In genomic region chr6:57317060-57317943, GRCh38 we compare ENCODE assay signal across 1 cellular context.
TF ChIP-seq lines count a peak whose summit lies in the region.

TSS of gene PRIM2 (plus strand) at chr6:57317630. CDS start at chr6:57318446, 816 bp downstream.

TF ChIP-seq in HepG2, 621 proteins besides CTCF, POLR2A, EP300 and RAD21 (continued from another document and continues in another):
- 0 out of 2 replicates have a peak, but pooled peaks have one; percentile 70 for TF ChIP-seq DNMT3B (CRISPR knock-in tag; conservative IDR thresholded peaks at IDR 0.05)
- peak; percentile 39; the same call in 1 of the 2 replicates for TF ChIP-seq HOXA5 (CRISPR knock-in tag; IDR thresholded peaks at IDR 0.05)
- TF ChIP-seq RARG (CRISPR knock-in tag; IDR thresholded peaks at IDR 0.05; ENCODE audit: low read depth): no peak
- peak; percentile 31; the same call in 1 of the 2 replicates for TF ChIP-seq PAXIP1 (CRISPR knock-in tag; conservative IDR thresholded peaks at IDR 0.05)
- peak; percentile 84 for TF ChIP-seq MXD4 (CRISPR knock-in tag; IDR thresholded peaks at IDR 0.05)
- TF ChIP-seq ZNF691 (CRISPR knock-in tag; IDR thresholded peaks at IDR 0.05; ENCODE audit: borderline replicate concordance, low read depth): no peak
- TF ChIP-seq ZNF878 (CRISPR knock-in tag; IDR thresholded peaks at IDR 0.05): 0 out of 2 replicates have a peak, but pooled peaks have one; percentile 91
- peak; percentile 89 for TF ChIP-seq THAP11 (CRISPR knock-in tag; IDR thresholded peaks at IDR 0.05)
- 0 out of 2 replicates have a peak, but pooled peaks have one; percentile 16 for TF ChIP-seq PAX8 (CRISPR knock-in tag; IDR thresholded peaks at IDR 0.05; ENCODE audit: borderline replicate concordance)
- peak; percentile 60 for TF ChIP-seq ZNF501 (CRISPR knock-in tag; IDR thresholded peaks at IDR 0.05)
- peak; percentile 95; the same call in 1 of the 2 replicates for TF ChIP-seq ELF4 (CRISPR knock-in tag; IDR thresholded peaks at IDR 0.05; ENCODE audit: borderline replicate concordance)
- no peak for TF ChIP-seq ZNF724P (CRISPR knock-in tag; IDR thresholded peaks at IDR 0.05; ENCODE audit: borderline replicate concordance)
- TF ChIP-seq HNF1B (CRISPR knock-in tag; IDR thresholded peaks at IDR 0.05): peak; percentile 62
- peak; percentile 87 for TF ChIP-seq ZNF574 (CRISPR knock-in tag; IDR thresholded peaks at IDR 0.05)
- TF ChIP-seq ZMAT3 (CRISPR knock-in tag; conservative IDR thresholded peaks at IDR 0.05): no peak; the same call in 1 of the 2 replicates
- no peak; the same call in none of the 2 replicates for TF ChIP-seq ZNF44 (CRISPR knock-in tag; IDR thresholded peaks at IDR 0.05)
- peak; percentile 78 for TF ChIP-seq TAF1 (CRISPR knock-in tag; IDR thresholded peaks at IDR 0.05)
- peak; percentile 99 for TF ChIP-seq HDAC1 (CRISPR knock-in tag; IDR thresholded peaks at IDR 0.05)
- peak; percentile 73; the same call in 1 of the 2 replicates for TF ChIP-seq ZNF788 (CRISPR knock-in tag; IDR thresholded peaks at IDR 0.05; ENCODE audit: borderline replicate concordance)
- TF ChIP-seq SRF (IDR thresholded peaks at IDR 0.05; ENCODE audit: low read depth, low read length): peak; percentile 39; the same call in 1 of the 2 replicates
- TF ChIP-seq ZNF816 (CRISPR knock-in tag; IDR thresholded peaks at IDR 0.05; ENCODE audit: borderline replicate concordance): peak; percentile 91
- peak; percentile 75 for TF ChIP-seq POGK (CRISPR knock-in tag; conservative IDR thresholded peaks at IDR 0.05)
- 0 out of 2 replicates have a peak, but pooled peaks have one; percentile 31 for TF ChIP-seq NR2F2 (IDR thresholded peaks at IDR 0.05; ENCODE audit: borderline replicate concordance, low read depth)
- no peak for TF ChIP-seq PAF1 (CRISPR knock-in tag; IDR thresholded peaks at IDR 0.05)
- TF ChIP-seq REPIN1 (CRISPR knock-in tag; IDR thresholded peaks at IDR 0.05; ENCODE audit: borderline replicate concordance, low read depth): peak; percentile 56; the same call in 1 of the 2 replicates
- peak; percentile 41; the same call in 1 of the 2 replicates for TF ChIP-seq CREB1 (IDR thresholded peaks at IDR 0.05)
- TF ChIP-seq CREB1 (CRISPR knock-in tag; IDR thresholded peaks at IDR 0.05): peak; percentile 93
- 0 out of 2 replicates have a peak, but pooled peaks have one; percentile 56 for TF ChIP-seq ZNF441 (CRISPR knock-in tag; IDR thresholded peaks at IDR 0.05; ENCODE audit: borderline replicate concordance)
- no peak for TF ChIP-seq ZNF337 (CRISPR knock-in tag; IDR thresholded peaks at IDR 0.05; ENCODE audit: borderline replicate concordance, low read depth)
- no peak; the same call in 1 of the 2 replicates for TF ChIP-seq ZNF839 (CRISPR knock-in tag; IDR thresholded peaks at IDR 0.05; ENCODE audit: borderline replicate concordance)
- TF ChIP-seq ZSCAN30 (CRISPR knock-in tag; IDR thresholded peaks at IDR 0.05): peak; percentile 93; the same call in 1 of the 2 replicates
- TF ChIP-seq HNF1A (IDR thresholded peaks at IDR 0.05; ENCODE audit: low read depth): peak; percentile 31; the same call in 1 of the 2 replicates
- TF ChIP-seq HNF1A (CRISPR knock-in tag; IDR thresholded peaks at IDR 0.05; ENCODE audit: borderline replicate concordance): peak; percentile 44; the same call in 1 of the 2 replicates
- TF ChIP-seq JDP2 (CRISPR knock-in tag; IDR thresholded peaks at IDR 0.05; ENCODE audit: borderline replicate concordance): no peak
- TF ChIP-seq MEF2D (CRISPR knock-in tag; IDR thresholded peaks at IDR 0.05): peak; percentile 46; the same call in 1 of the 2 replicates
- peak; percentile 35; the same call in 1 of the 2 replicates for TF ChIP-seq SOX5 (CRISPR knock-in tag; IDR thresholded peaks at IDR 0.05; ENCODE audit: borderline replicate concordance)
- TF ChIP-seq ZNF616 (CRISPR knock-in tag; IDR thresholded peaks at IDR 0.05; ENCODE audit: low read depth): 0 out of 2 replicates have a peak, but pooled peaks have one; percentile 44
- TF ChIP-seq ATF6 (CRISPR knock-in tag; conservative IDR thresholded peaks at IDR 0.05): peak; percentile 77; the same call in 1 of the 2 replicates
- peak; percentile 99 for TF ChIP-seq SIN3A (IDR thresholded peaks at IDR 0.05; ENCODE audit: borderline replicate concordance, low read depth, low read length)
- peak; percentile 98 for TF ChIP-seq E2F1 (CRISPR knock-in tag; IDR thresholded peaks at IDR 0.05)
- TF ChIP-seq IRF9 (CRISPR knock-in tag; IDR thresholded peaks at IDR 0.05; ENCODE audit: borderline replicate concordance): peak; percentile 72; the same call in 1 of the 2 replicates
- peak; percentile 82 for TF ChIP-seq IRF2 (CRISPR knock-in tag; IDR thresholded peaks at IDR 0.05)
